ENCODE assay signal across 8 cellular contexts in the genomic region with DNA sequence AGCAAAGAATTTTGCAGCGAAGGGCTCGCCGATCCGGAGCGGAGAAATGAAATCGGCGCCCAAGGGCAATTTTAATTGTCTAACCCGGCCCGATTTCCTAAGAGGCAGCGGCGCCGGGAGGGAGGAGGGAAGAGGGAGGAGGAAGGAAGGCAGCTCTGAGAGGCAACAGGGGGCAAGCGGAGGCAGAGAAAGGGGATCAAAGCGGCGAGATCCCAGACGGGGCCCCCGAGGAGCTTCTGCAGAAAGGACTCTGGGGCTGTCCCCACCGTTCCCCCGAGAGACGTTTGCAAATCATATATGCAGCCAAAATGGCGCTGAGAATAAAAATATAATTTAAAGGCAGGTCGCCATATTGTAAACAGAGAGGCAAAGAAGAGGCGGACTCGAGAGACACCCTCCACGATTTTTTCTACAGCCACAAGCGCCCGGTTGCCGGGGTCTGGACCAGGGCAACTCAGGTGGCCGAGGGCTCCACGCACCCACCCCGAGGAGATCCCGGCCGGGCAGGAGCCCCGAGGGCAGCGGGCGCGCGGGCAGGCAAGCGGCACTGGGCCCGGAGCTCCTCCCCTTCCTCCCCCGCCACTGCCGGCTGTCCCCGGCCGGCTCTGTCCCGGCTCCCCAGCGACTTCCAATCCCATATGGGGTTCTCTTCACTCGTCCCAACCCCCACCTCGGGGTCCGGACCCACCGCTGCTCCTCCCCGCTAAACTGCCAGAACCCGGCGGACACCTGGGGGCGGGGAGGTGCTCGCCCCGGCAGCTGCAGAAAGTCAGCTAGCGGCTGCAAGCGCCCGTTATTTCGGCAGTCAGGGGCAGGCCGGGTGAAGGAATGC. TPM values are rescaled to one million over a fixed set of nuclear protein-coding genes. Genes with fewer than 3 reads are reported as not detected.
DNase-seq lines count a peak whose midpoint lies in the region; ATAC-seq and TF ChIP-seq lines count a peak whose summit lies in the region.

No MANE protein-coding gene starts in this region.

- no peak for TF ChIP-seq CTCF in epithelial cell of proximal tubule (conservative IDR thresholded peaks at IDR 0.05; ENCODE audit: low read depth, low read length)

- H3K9ac ChIP-seq in mucosa of rectum (ENCODE audit: low read depth in 1 of 2, low read length in 2 of 2): peak overlapping the region; percentile 84 to 88

- H3K4me3 ChIP-seq in epithelial cell of proximal tubule (ENCODE audit: low read depth, low read length): peak overlapping the region; percentile 96
- H3K4me3 ChIP-seq in mucosa of rectum (ENCODE audit: low read length in 2 of 2): peak overlapping the region; percentile 93

- H3K36me3 ChIP-seq in mucosa of rectum (ENCODE audit: control insufficient read depth in 2 of 2, insufficient read depth in 2 of 2, low read length in 2 of 2): peaks cover 0 to 3% of the 10 kb centered on the region in 2 donors

- H3K27ac ChIP-seq in mucosa of rectum (ENCODE audit: low read depth in 2 of 2, low read length in 2 of 2): peak overlapping the region; percentile 84 to 93

- H3K4me1 ChIP-seq in mucosa of rectum (ENCODE audit: control insufficient read depth in 2 of 2, insufficient read depth in 2 of 2, low read length in 2 of 2): peaks cover 28 to 41% of the 10 kb centered on the region in 2 donors

- H3K27me3 ChIP-seq in mucosa of rectum (ENCODE audit: control insufficient read depth in 2 of 2, insufficient read depth in 2 of 2, low read length in 2 of 2): no peaks in the 10 kb centered on the region

- ATAC-seq in GM18511 (IDR thresholded peaks at IDR 0.05; ENCODE audit: unreplicated experiment): no peak

- H3K9me3 ChIP-seq in mucosa of rectum (ENCODE audit: control insufficient read depth in 2 of 2, low read length in 2 of 2): no peaks in the 10 kb centered on the region

- DNase-seq in DMS153 (lab: John Stamatoyannopoulos, UW): peak; percentile 16
- no peak for DNase-seq in DMS153 treated with DMSO at 0.1 percent for 48 hours (lab: John Stamatoyannopoulos, UW; ENCODE audit: unreplicated experiment)
- peak; percentile 23 for DNase-seq in NCI-H774 (lab: John Stamatoyannopoulos, UW)
- DNase-seq in activated CD8-positive, alpha-beta memory T cell treated with anti-CD3 and anti-CD28 coated beads, Interleukin-2, amount 50 U/mL, for 48 hours: peak; percentile 82
- no peak for DNase-seq in epithelial cell of proximal tubule (ENCODE audit: low read depth)
- peak; percentile 79 for DNase-seq in stimulated activated CD8-positive, alpha-beta memory T cell treated with anti-CD3 and anti-CD28 coated beads, Interleukin-4, amount 100 ng/mL, for 48 hours

RNA-seq across cellular contexts. Expression of a gene that starts 1.9 kb away (rescaled TPM):
- total RNA-seq in epithelial cell of proximal tubule: 26.3 and 43.5 TPM in 2 replicates

RNA-seq across cellular contexts. Expression of a gene that starts 46.5 kb away (rescaled TPM):
- total RNA-seq in epithelial cell of proximal tubule: 14.0 and 18.0 TPM in 2 replicates

RNA-seq across cellular contexts. Expression of a gene that starts 51.9 kb away (rescaled TPM):
- total RNA-seq in epithelial cell of proximal tubule: 83.5 and 92.5 TPM in 2 replicates

RNA-seq across cellular contexts. Expression of a gene that starts 56.4 kb away (rescaled TPM):
- total RNA-seq in epithelial cell of proximal tubule: not detected in 2 replicates

Comparison
In these comparisons a context has a peak if more than half of its experiments do, and no peak if none do; other contexts are left out.
1. DNase-seq: peak in DMS153 (single experiment), NCI-H774 (single experiment), activated CD8-positive, alpha-beta memory T cell treated with anti-CD3 and anti-CD28 coated beads, Interleukin-2, amount 50 U/mL, for 48 hours (single experiment) and stimulated activated CD8-positive, alpha-beta memory T cell treated with anti-CD3 and anti-CD28 coated beads, Interleukin-4, amount 100 ng/mL, for 48 hours (single experiment); none in DMS153 treated with DMSO at 0.1 percent for 48 hours (single experiment) and epithelial cell of proximal tubule (single experiment).